ENCODE assay signal across 9 cellular contexts in genomic region chr1:169601096-169601881, GRCh38. TPM values are rescaled to one million over a fixed set of nuclear protein-coding genes. Genes with fewer than 3 reads are reported as not detected.
A peak's percentile ranks its signal among the peaks of the same experiment; 100 is the strongest.
DNase-seq lines count a peak whose midpoint lies in the region; ATAC-seq, FAIRE-seq and TF ChIP-seq lines count a peak whose summit lies in the region.
"Had no signal": no experiment of that assay in that cellular context is flagged by ENCODE, and none has a peak within 500 bp of the region (broad histone marks: within the 10 kb centered on the region; RNA-seq: fewer than 3 reads in every experiment).

No MANE protein-coding gene starts in this region.

- no peak for DNase-seq in CD4-positive, alpha-beta T cell
- DNase-seq in GM19239 (ENCODE audit: insufficient read length, low spot score) (peak; percentile 9), OCI-M1 (lab: John Stamatoyannopoulos, UW) (peak; percentile 71), dorsolateral prefrontal cortex (no peak)
- DNase-seq in natural killer cell treated with Interleukin-12 subunit alpha and Interleukin-12 subunit beta and Interleukin-15 and Interleukin-18, amount 100 ng/mL, for 72 hours (ENCODE audit: low spot score), result no peak
- DNase-seq: left cardiac atrium had no signal

- FAIRE-seq in GM19239 (lab: Jason Lieb, UNC), result peak; percentile 94

- H3K9me3 Mint-ChIP-seq in CD4-positive, alpha-beta T cell, result peaks cover 2% of the 10 kb centered on the region
- peaks cover 4% of the 10 kb centered on the region for H3K9me3 Mint-ChIP-seq in natural killer cell treated with Interleukin-12 subunit alpha and Interleukin-12 subunit beta and Interleukin-15 and Interleukin-18, amount 100 ng/mL, for 72 hours

- H3K27ac Mint-ChIP-seq in CD4-positive, alpha-beta T cell, result peak overlapping the region; percentile 77
- H3K27ac Mint-ChIP-seq in natural killer cell treated with Interleukin-12 subunit alpha and Interleukin-12 subunit beta and Interleukin-15 and Interleukin-18, amount 100 ng/mL, for 72 hours, result peak overlapping the region; percentile 25 to 42

- intact Hi-C loops in CD4-positive, alpha-beta T cell (cut with DNase I, micrococcal nuclease), result loop anchor here (1.0 to 2.0 kb wide), 5 partner anchors 14 to 208 kb away; partner anchors contain the start of gene F5 (in 2 of the 2)
- intact Hi-C loops in dorsolateral prefrontal cortex (cut with DNase I), result loop anchor here (2.0 to 10.0 kb wide), 4 partner anchors 51 to 206 kb away; partner anchors contain the start of gene SELL (in 2 of the 2)

- no peaks in the 10 kb centered on the region for H3K27me3 ChIP-seq in CD4-positive, alpha-beta T cell (ENCODE audit: control insufficient read depth, insufficient read depth, low read length)
- peaks cover 0 to 3% (median 0%) of the 10 kb centered on the region in 45 donors for H3K27me3 ChIP-seq in dorsolateral prefrontal cortex

- H3K27me3 Mint-ChIP-seq in CD4-positive, alpha-beta T cell, result no peaks in the 10 kb centered on the region
- peaks cover 0 to 6% of the 10 kb centered on the region in 2 donors for H3K27me3 Mint-ChIP-seq in natural killer cell treated with Interleukin-12 subunit alpha and Interleukin-12 subunit beta and Interleukin-15 and Interleukin-18, amount 100 ng/mL, for 72 hours

- no peak for ATAC-seq in CD4-positive, alpha-beta T cell (ENCODE audit: poor library complexity)
- ATAC-seq in natural killer cell treated with Interleukin-12 subunit alpha and Interleukin-12 subunit beta and Interleukin-15 and Interleukin-18, amount 100 ng/mL, for 72 hours, result no peak
- ATAC-seq in GM21390 (IDR thresholded peaks at IDR 0.05; ENCODE audit: unreplicated experiment) (no peak), GM21737 (IDR thresholded peaks at IDR 0.05; ENCODE audit: unreplicated experiment) (no peak), GM19463 (IDR thresholded peaks at IDR 0.05; ENCODE audit: unreplicated experiment) (no peak)

- H3K9me3 ChIP-seq in CD4-positive, alpha-beta T cell (ENCODE audit: control insufficient read depth, low read length), result no peaks in the 10 kb centered on the region

- peaks cover 55% of the 10 kb centered on the region for H3K4me1 Mint-ChIP-seq in CD4-positive, alpha-beta T cell (ENCODE audit: low read depth)
- H3K4me1 Mint-ChIP-seq in natural killer cell treated with Interleukin-12 subunit alpha and Interleukin-12 subunit beta and Interleukin-15 and Interleukin-18, amount 100 ng/mL, for 72 hours (ENCODE audit: low read depth in 2 of 2), result peaks cover 38 to 56% of the 10 kb centered on the region in 2 donors

- peak; percentile 84 for TF ChIP-seq CTCF in CD4-positive, alpha-beta T cell (IDR thresholded peaks at IDR 0.05)
- TF ChIP-seq CTCF in dorsolateral prefrontal cortex (IDR thresholded peaks at IDR 0.05 in 54 of 56, conservative IDR thresholded peaks at IDR 0.05 in 2 of 56; ENCODE audit: low read depth in 1 of 56, partially characterized antibody in 56 of 56), result peak in 55 of 56 donors; percentile 30 to 87 (median 64)

- CTCF ChIA-PET in CD4-positive, alpha-beta T cell (lab: Charles Lee), result interaction anchor here (0.7 to 4.3 kb wide), 11 partner anchors 10 to 115 kb away, joined by 3 to 78 read pairs (median 5); partner anchors contain the start of gene F5

- POLR2A ChIA-PET in CD4-positive, alpha-beta T cell (lab: Charles Lee), result interaction anchor here (0.8 to 7.3 kb wide), 10 partner anchors 15 to 193 kb away, joined by 3 to 286 read pairs (median 6); partner anchors contain the start of genes F5, METTL18 and SELL

- no peaks in the 10 kb centered on the region for H3K36me3 Mint-ChIP-seq in CD4-positive, alpha-beta T cell (ENCODE audit: low read depth)
- no peaks in the 10 kb centered on the region for H3K36me3 Mint-ChIP-seq in natural killer cell treated with Interleukin-12 subunit alpha and Interleukin-12 subunit beta and Interleukin-15 and Interleukin-18, amount 100 ng/mL, for 72 hours

- H3K4me3 Mint-ChIP-seq in CD4-positive, alpha-beta T cell, result peak overlapping the region; percentile 7
- H3K4me3 Mint-ChIP-seq in natural killer cell treated with Interleukin-12 subunit alpha and Interleukin-12 subunit beta and Interleukin-15 and Interleukin-18, amount 100 ng/mL, for 72 hours, result no peak overlapping the region

- peak overlapping the region in 1 of 59 donors; percentile 3 for H3K4me3 ChIP-seq in dorsolateral prefrontal cortex

- no peak overlapping the region for H3K27ac ChIP-seq in CD4-positive, alpha-beta T cell (ENCODE audit: low read depth, low read length)
- no peak overlapping the region for H3K27ac ChIP-seq in dorsolateral prefrontal cortex

RNA-seq across cellular contexts. Expression of gene F5, which starts 15.0 kb away (rescaled TPM):
- total RNA-seq in CD4-positive, alpha-beta T cell, result 1 to 10 TPM; 5.4 to 6.2 TPM
- 1 to 10 TPM in 81 of 120 experiments, under 1 TPM in 39; 0.24 to 5.8 (median 1.4) TPM for total RNA-seq in dorsolateral prefrontal cortex
- under 1 TPM; 0.47 to 0.55 TPM for total RNA-seq in natural killer cell treated with Interleukin-12 subunit alpha and Interleukin-12 subunit beta and Interleukin-15 and Interleukin-18, amount 100 ng/mL, for 72 hours

RNA-seq across cellular contexts. Expression of gene SELP, which starts 28.6 kb away (rescaled TPM):
- 1 to 10 TPM; 1.3 to 1.4 TPM for total RNA-seq in CD4-positive, alpha-beta T cell
- 1 to 10 TPM in 9 of 120 experiments, under 1 TPM in 49, not detected in 62; 0.16 to 4.6 (median 0.47) TPM for total RNA-seq in dorsolateral prefrontal cortex
- not detected for total RNA-seq in natural killer cell treated with Interleukin-12 subunit alpha and Interleukin-12 subunit beta and Interleukin-15 and Interleukin-18, amount 100 ng/mL, for 72 hours

Comparison
In these comparisons a context has a peak if more than half of its experiments do, and no peak if none do; other contexts are left out.
1. DNase-seq: peak in GM19239 (single experiment) and OCI-M1 (single experiment); none in CD4-positive, alpha-beta T cell (0 of 10), dorsolateral prefrontal cortex (0 of 10) and natural killer cell treated with Interleukin-12 subunit alpha and Interleukin-12 subunit beta and Interleukin-15 and Interleukin-18, amount 100 ng/mL, for 72 hours (single experiment).